In genomic region chr2:43100883-43101662, GRCh38 we compare ENCODE assay signal across 9 cellular contexts.
DNase-seq lines count a peak whose midpoint lies in the region; ATAC-seq and TF ChIP-seq lines count a peak whose summit lies in the region.
"Had no signal": no experiment of that assay in that cellular context is flagged by ENCODE, and none has a peak within 500 bp of the region (broad histone marks: within the 10 kb centered on the region; RNA-seq: fewer than 3 reads in every experiment).

No MANE protein-coding gene starts in this region.

- POLR2A ChIA-PET in WTC11 (lab: Charles Lee) = interaction anchor here (0.9 to 1.1 kb wide), 3 partner anchors 34 to 126 kb away, joined by 3 to 5 read pairs (median 3); no protein-coding TSS in a partner anchor

- intact Hi-C loops in left cardiac atrium (cut with DNase I) = no loop called here

- no peaks in the 10 kb centered on the region for H3K27me3 ChIP-seq in osteoblast (ENCODE audit: insufficient read depth, low read length)

- CTCF ChIA-PET in WTC11 (lab: Charles Lee) = interaction anchor here (0.5 to 2.7 kb wide), 16 partner anchors 9 to 716 kb away, joined by 3 to 17 read pairs (median 4); no protein-coding TSS in a partner anchor

- H4K20me1 ChIP-seq in osteoblast (ENCODE audit: insufficient read depth, low read length) = no peaks in the 10 kb centered on the region

- peaks cover 27% of the 10 kb centered on the region for H3K4me1 Mint-ChIP-seq in WTC11

- H3K9me3 ChIP-seq in osteoblast (ENCODE audit: low read depth, low read length) = no peaks in the 10 kb centered on the region

- ATAC-seq in WTC11 (peak; percentile 61), left cardiac atrium (peak; percentile 64 to 67), HG03342 (IDR thresholded peaks at IDR 0.05; ENCODE audit: unreplicated experiment) (no peak)

- H3K27ac Mint-ChIP-seq in WTC11 = no peak overlapping the region

- DNase-seq in Ammon's horn (ENCODE audit: low spot score) (peak; percentile 92), WTC11 (ENCODE audit: low spot score) (peak; percentile 73), left cardiac atrium (peak; percentile 76), osteoblast (ENCODE audit: insufficient read length, low spot score, missing footprints) (peak; percentile 97)
- no peak for DNase-seq in activated naive CD4-positive, alpha-beta T cell treated with anti-CD3 and anti-CD28 coated beads, Interleukin-2, amount 50 U/mL, for 16 hours
- no peak for DNase-seq in stimulated activated CD4-positive, alpha-beta T cell treated with anti-CD3 and anti-CD28 coated beads, Interleukin-15, amount 100 ng/mL, for 24 hours
- DNase-seq in activated CD4-positive, alpha-beta T cell treated with anti-CD3 and anti-CD28 coated beads for 48 hours = no peak
- DNase-seq: activated CD4-positive, alpha-beta T cell treated with anti-CD3 and anti-CD28 coated beads, Interleukin-2, amount 50 U/mL, for 4 hours had no signal

- H3K27me3 Mint-ChIP-seq in WTC11 (ENCODE audit: low read depth) = peaks cover 34% of the 10 kb centered on the region

- H3K36me3 Mint-ChIP-seq in WTC11 = peaks cover 8% of the 10 kb centered on the region; the same call in 1 of the 2 replicates

- peaks cover 18% of the 10 kb centered on the region for H3K4me1 ChIP-seq in osteoblast (ENCODE audit: insufficient read depth, low read length)

- H2AFZ ChIP-seq in osteoblast (ENCODE audit: low read length) = peak overlapping the region; percentile 28

- H3K36me3 ChIP-seq in osteoblast (ENCODE audit: insufficient read depth, low read length) = no peaks in the 10 kb centered on the region

- peak overlapping the region; percentile 63 for H3K4me3 Mint-ChIP-seq in WTC11

- H3K4me3 ChIP-seq in osteoblast (ENCODE audit: insufficient read depth, low read length) = peak overlapping the region; percentile 67

- peak overlapping the region; percentile 73 for H3K4me2 ChIP-seq in osteoblast (ENCODE audit: insufficient read depth, low read length)

- H3K79me2 ChIP-seq in osteoblast (ENCODE audit: insufficient read depth, low read length) = no peaks in the 10 kb centered on the region

- H3K9me3 Mint-ChIP-seq in WTC11 = peaks cover 15% of the 10 kb centered on the region

- H3K27ac ChIP-seq in osteoblast (ENCODE audit: low read depth, low read length) = peak overlapping the region; percentile 65

- no peak for TF ChIP-seq CTCF in WTC11 (IDR thresholded peaks at IDR 0.05)
- no peak for TF ChIP-seq CTCF in osteoblast (IDR thresholded peaks at IDR 0.05; ENCODE audit: extremely low read depth, low read depth, low read length)

TF ChIP-seq in WTC11, 78 proteins besides CTCF, POLR2A, EP300 and RAD21 (continues in another document):
- TF ChIP-seq ZNF281 (CRISPR knock-in tag; IDR thresholded peaks at IDR 0.05) (0 out of 2 replicates have a peak, but pooled peaks have one; percentile 25), E2F1 (CRISPR knock-in tag; IDR thresholded peaks at IDR 0.05) (no peak), HMGA2 (CRISPR knock-in tag; IDR thresholded peaks at IDR 0.05) (no peak), EMX1 (CRISPR knock-in tag; IDR thresholded peaks at IDR 0.05) (no peak), ETV6 (CRISPR knock-in tag; IDR thresholded peaks at IDR 0.05) (no peak), ZNF219 (CRISPR knock-in tag; IDR thresholded peaks at IDR 0.05; ENCODE audit: borderline replicate concordance) (no peak), CBFB (CRISPR knock-in tag; IDR thresholded peaks at IDR 0.05; ENCODE audit: low read depth) (no peak), AFF4 (CRISPR knock-in tag; IDR thresholded peaks at IDR 0.05; ENCODE audit: borderline replicate concordance) (0 out of 2 replicates have a peak, but pooled peaks have one; percentile 59), GABPB1 (CRISPR knock-in tag; IDR thresholded peaks at IDR 0.05) (no peak), SMAD4 (CRISPR knock-in tag; IDR thresholded peaks at IDR 0.05) (no peak), ZBTB21 (CRISPR knock-in tag; IDR thresholded peaks at IDR 0.05; ENCODE audit: borderline replicate concordance) (no peak)
- TF ChIP-seq, protein P1, sequence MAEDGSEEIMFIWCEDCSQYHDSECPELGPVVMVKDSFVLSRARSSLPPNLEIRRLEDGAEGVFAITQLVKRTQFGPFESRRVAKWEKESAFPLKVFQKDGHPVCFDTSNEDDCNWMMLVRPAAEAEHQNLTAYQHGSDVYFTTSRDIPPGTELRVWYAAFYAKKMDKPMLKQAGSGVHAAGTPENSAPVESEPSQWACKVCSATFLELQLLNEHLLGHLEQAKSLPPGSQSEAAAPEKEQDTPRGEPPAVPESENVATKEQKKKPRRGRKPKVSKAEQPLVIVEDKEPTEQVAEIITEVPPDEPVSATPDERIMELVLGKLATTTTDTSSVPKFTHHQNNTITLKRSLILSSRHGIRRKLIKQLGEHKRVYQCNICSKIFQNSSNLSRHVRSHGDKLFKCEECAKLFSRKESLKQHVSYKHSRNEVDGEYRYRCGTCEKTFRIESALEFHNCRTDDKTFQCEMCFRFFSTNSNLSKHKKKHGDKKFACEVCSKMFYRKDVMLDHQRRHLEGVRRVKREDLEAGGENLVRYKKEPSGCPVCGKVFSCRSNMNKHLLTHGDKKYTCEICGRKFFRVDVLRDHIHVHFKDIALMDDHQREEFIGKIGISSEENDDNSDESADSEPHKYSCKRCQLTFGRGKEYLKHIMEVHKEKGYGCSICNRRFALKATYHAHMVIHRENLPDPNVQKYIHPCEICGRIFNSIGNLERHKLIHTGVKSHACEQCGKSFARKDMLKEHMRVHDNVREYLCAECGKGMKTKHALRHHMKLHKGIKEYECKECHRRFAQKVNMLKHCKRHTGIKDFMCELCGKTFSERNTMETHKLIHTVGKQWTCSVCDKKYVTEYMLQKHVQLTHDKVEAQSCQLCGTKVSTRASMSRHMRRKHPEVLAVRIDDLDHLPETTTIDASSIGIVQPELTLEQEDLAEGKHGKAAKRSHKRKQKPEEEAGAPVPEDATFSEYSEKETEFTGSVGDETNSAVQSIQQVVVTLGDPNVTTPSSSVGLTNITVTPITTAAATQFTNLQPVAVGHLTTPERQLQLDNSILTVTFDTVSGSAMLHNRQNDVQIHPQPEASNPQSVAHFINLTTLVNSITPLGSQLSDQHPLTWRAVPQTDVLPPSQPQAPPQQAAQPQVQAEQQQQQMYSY (CRISPR knock-in tag; IDR thresholded peaks at IDR 0.05) = peak; percentile 72
- TF ChIP-seq, protein P2, sequence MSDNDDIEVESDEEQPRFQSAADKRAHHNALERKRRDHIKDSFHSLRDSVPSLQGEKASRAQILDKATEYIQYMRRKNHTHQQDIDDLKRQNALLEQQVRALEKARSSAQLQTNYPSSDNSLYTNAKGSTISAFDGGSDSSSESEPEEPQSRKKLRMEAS (CRISPR knock-in tag; IDR thresholded peaks at IDR 0.05) = peak; percentile 25; the same call in 1 of the 2 replicates

Comparison
In these comparisons a context has a peak if more than half of its experiments do, and no peak if none do; other contexts are left out.
1. DNase-seq: peak in Ammon's horn (single experiment), WTC11 (single experiment), left cardiac atrium (single experiment) and osteoblast (single experiment); none in activated naive CD4-positive, alpha-beta T cell treated with anti-CD3 and anti-CD28 coated beads, Interleukin-2, amount 50 U/mL, for 16 hours (single experiment), stimulated activated CD4-positive, alpha-beta T cell treated with anti-CD3 and anti-CD28 coated beads, Interleukin-15, amount 100 ng/mL, for 24 hours (single experiment) and activated CD4-positive, alpha-beta T cell treated with anti-CD3 and anti-CD28 coated beads for 48 hours (single experiment).